In genomic region chr6:42694586-42694985, GRCh38 we compare ENCODE assay signal across 12 cellular contexts. TPM values are rescaled to one million over a fixed set of nuclear protein-coding genes. Genes with fewer than 3 reads are reported as not detected.
DNase-seq lines count a peak whose midpoint lies in the region; ATAC-seq and TF ChIP-seq lines count a peak whose summit lies in the region.
"Had no signal": no experiment of that assay in that cellular context is flagged by ENCODE, and none has a peak within 500 bp of the region (broad histone marks: within the 10 kb centered on the region; RNA-seq: fewer than 3 reads in every experiment).

No MANE protein-coding gene starts in this region.

- peak; percentile 51 for DNase-seq in ELR (ENCODE audit: low read depth)
- peak; percentile 70 to 72 for DNase-seq in SJSA1 (ENCODE audit: low read depth in 1 of 2, low spot score in 2 of 2)
- peak; percentile 23 to 52 for DNase-seq in fibroblast of lung (ENCODE audit: low read depth in 2 of 2)
- peak; percentile 31 for DNase-seq in retinal pigment epithelial cell (ENCODE audit: low read depth)
- no peak for DNase-seq in NCI-H774 (lab: John Stamatoyannopoulos, UW)
- DNase-seq in COR-L47 (lab: John Stamatoyannopoulos, UW): no peak
- DNase-seq: erythroblast; NCI-H1436; stimulated activated naive CD8-positive, alpha-beta T cell treated with anti-CD3 and anti-CD28 coated beads, Interleukin-15, Interleukin-2, amounts not matched to agents 100 U/mL and 50 U/mL, for 24 hours had no signal

- no peaks in the 10 kb centered on the region for H3K27me3 ChIP-seq in SJSA1 (replicated peaks)
- H3K27me3 ChIP-seq in fibroblast of lung (ENCODE audit: control insufficient read depth, insufficient read depth, low read length): no peaks in the 10 kb centered on the region
- H3K27me3 ChIP-seq: adrenal gland had no signal

- no peak overlapping the region for H3K4me2 ChIP-seq in fibroblast of lung (ENCODE audit: extremely low read depth, insufficient read depth, low read length)

- H3K36me3 ChIP-seq in SJSA1 (peaks cover 32% of the 10 kb centered on the region), fibroblast of lung (ENCODE audit: control insufficient read depth, insufficient read depth, low read length) (peaks cover 6% of the 10 kb centered on the region)

- no peak for ATAC-seq in GM21723 (IDR thresholded peaks at IDR 0.05; ENCODE audit: unreplicated experiment)
- ATAC-seq: stimulated activated naive CD8-positive, alpha-beta T cell treated with anti-CD3 and anti-CD28 coated beads, Interleukin-15, Interleukin-2, amounts not matched to agents 100 U/mL and 50 U/mL, for 24 hours; WTC11 had no signal

- H3K27ac ChIP-seq in SJSA1 (peak overlapping the region; percentile 66), fibroblast of lung (ENCODE audit: insufficient read depth, low read length) (no peak overlapping the region)

- no peaks in the 10 kb centered on the region for H3K79me2 ChIP-seq in fibroblast of lung (ENCODE audit: control insufficient read depth, insufficient read depth, low read length)

- H3K9me3 ChIP-seq in SJSA1 (replicated peaks) (no peaks in the 10 kb centered on the region), fibroblast of lung (ENCODE audit: control insufficient read depth, insufficient read depth, low read depth, low read length) (no peaks in the 10 kb centered on the region)
- H3K9me3 ChIP-seq: adrenal gland had no signal

- H3K4me1 ChIP-seq in SJSA1 (replicated peaks) (peaks cover 33% of the 10 kb centered on the region), fibroblast of lung (ENCODE audit: control insufficient read depth, extremely low read depth, insufficient read depth, low read length) (peaks cover 11% of the 10 kb centered on the region)

- H2AFZ ChIP-seq in fibroblast of lung (ENCODE audit: low read length): no peak overlapping the region

- H3K4me3 ChIP-seq in SJSA1 (no peak overlapping the region), fibroblast of lung (replicated peaks in 1 of 4; ENCODE audit: control extremely low read depth in 1 of 4, insufficient read depth in 1 of 4, low read depth in 3 of 4, low read length in 4 of 4) (no peak overlapping the region), retinal pigment epithelial cell (ENCODE audit: low read length) (no peak overlapping the region)
- H3K4me3 ChIP-seq: adrenal gland had no signal

- no peaks in the 10 kb centered on the region for H4K20me1 ChIP-seq in fibroblast of lung (ENCODE audit: control insufficient read depth, extremely low read depth, insufficient read depth, low read length)

- TF ChIP-seq CTCF in fibroblast of lung (conservative IDR thresholded peaks at IDR 0.05 in 1 of 2, IDR thresholded peaks at IDR 0.05 in 1 of 2; ENCODE audit: low read depth in 1 of 2, low read length in 2 of 2) (no peak), retinal pigment epithelial cell (conservative IDR thresholded peaks at IDR 0.05; ENCODE audit: low read depth, low read length) (no peak)

- no peak overlapping the region for H3K9ac ChIP-seq in fibroblast of lung (ENCODE audit: insufficient read depth, low read length)

RNA-seq across cellular contexts. Expression of gene PRPH2, which starts 27.8 kb away (rescaled TPM):
- total RNA-seq in SJSA1 (2014; rRNA removed; shearing (Covaris generic)): not detected in 2 replicates
- 5.1 and 8.6 TPM in 2 replicates for total RNA-seq in fibroblast of lung
- polyA plus RNA-seq in fibroblast of lung: 4.0 and 6.3 TPM in 2 replicates
- 3.0 and 4.4 TPM in 2 replicates for polyA plus RNA-seq in fibroblast of lung (2012)
- polyA minus RNA-seq in fibroblast of lung (ENCODE audit: low replicate concordance): 8.0 and 10.1 TPM in 2 replicates

RNA-seq across cellular contexts. Expression of gene TBCC, which starts 51.3 kb away (rescaled TPM):
- total RNA-seq in SJSA1 (2014; rRNA removed; shearing (Covaris generic)): 51.0 and 73.6 TPM in 2 replicates
- 50.0 and 50.6 TPM in 2 replicates for total RNA-seq in fibroblast of lung
- polyA plus RNA-seq in fibroblast of lung: 18.2 and 18.7 TPM in 2 replicates
- polyA plus RNA-seq in fibroblast of lung (2012): 22.5 and 25.1 TPM in 2 replicates
- 19.8 and 31.7 TPM in 2 replicates for polyA minus RNA-seq in fibroblast of lung (ENCODE audit: low replicate concordance)

Comparison
In these comparisons a context has a peak if more than half of its experiments do, and no peak if none do; other contexts are left out.
1. DNase-seq: peak in ELR (single experiment), SJSA1 (2 of 2), fibroblast of lung (2 of 2) and retinal pigment epithelial cell (single experiment); none in NCI-H774 (single experiment) and COR-L47 (single experiment).